In the genomic region with DNA sequence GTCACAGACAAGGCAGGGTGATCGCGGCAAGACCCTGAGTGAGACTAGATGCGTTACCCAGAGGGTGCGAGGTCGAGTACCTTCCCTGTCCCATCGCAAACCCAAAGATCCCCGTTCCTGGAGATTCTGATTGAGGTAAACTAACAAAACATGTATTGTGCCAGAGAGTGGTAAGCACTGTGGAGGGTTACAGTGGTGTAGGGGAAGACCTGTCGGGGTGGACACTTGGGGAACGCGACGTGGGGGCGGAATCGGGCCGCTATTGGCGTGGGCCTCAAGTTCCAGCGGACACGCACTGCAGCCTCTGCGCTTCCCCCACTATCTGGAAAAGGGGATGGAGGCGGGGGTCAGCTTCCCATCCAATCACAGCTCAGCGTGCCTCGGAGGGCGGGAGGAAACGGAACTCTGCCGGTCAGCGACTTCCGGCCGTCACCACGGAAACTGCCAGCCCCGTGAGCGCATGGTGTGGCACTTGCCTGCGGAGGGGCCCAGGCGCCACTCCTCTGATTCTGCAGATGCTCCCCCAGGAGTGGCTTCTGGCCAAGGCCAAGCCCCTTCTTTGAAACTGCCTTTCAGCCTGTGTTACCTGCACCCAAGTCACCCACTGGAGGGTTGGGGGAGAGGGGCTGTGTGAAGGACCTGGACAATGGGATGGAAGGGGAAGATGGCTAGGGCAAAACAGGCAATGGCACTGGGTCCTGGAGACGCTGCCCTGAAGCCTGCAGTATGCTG, we compare ENCODE assay signal across 8 cellular contexts. TPM values are rescaled to one million over a fixed set of nuclear protein-coding genes. Genes with fewer than 3 reads are reported as not detected.
A peak's percentile ranks its signal among the peaks of the same experiment; 100 is the strongest.
DNase-seq lines count a peak whose midpoint lies in the region; ATAC-seq, FAIRE-seq and TF ChIP-seq lines count a peak whose summit lies in the region.

No MANE protein-coding gene starts in this region.

- peaks cover 33% of the 10 kb centered on the region for H3K36me3 Mint-ChIP-seq in CD8-positive, alpha-beta T cell

- peaks cover 53% of the 10 kb centered on the region for H3K4me1 ChIP-seq in CD8-positive, alpha-beta T cell (ENCODE audit: insufficient read depth, low read length)
- H3K4me1 ChIP-seq in HEK293 (ENCODE audit: control insufficient read depth, insufficient read depth, low read length) (peaks cover 14% of the 10 kb centered on the region), kidney (ENCODE audit: control insufficient read depth in 1 of 2, insufficient read depth in 1 of 2, low read depth in 1 of 2, low read length in 2 of 2) (peaks cover 17 to 50% of the 10 kb centered on the region in 2 donors)

- TF ChIP-seq CTCF in CD8-positive, alpha-beta T cell (IDR thresholded peaks at IDR 0.05) = no peak
- TF ChIP-seq CTCF in HEK293 (tag by site-specific recombination; IDR thresholded peaks at IDR 0.05) = no peak
- no peak for TF ChIP-seq CTCF in kidney (IDR thresholded peaks at IDR 0.05; ENCODE audit: borderline replicate concordance, extremely low read depth, insufficient read depth)

- H3K4me3 ChIP-seq in CD8-positive, alpha-beta T cell (ENCODE audit: low read depth, low read length) = peak overlapping the region; percentile 96
- peak overlapping the region; percentile 89 for H3K4me3 ChIP-seq in HEK293 (ENCODE audit: low read depth, low read length)
- H3K4me3 ChIP-seq in kidney (ENCODE audit: low read length in 2 of 2) = peak overlapping the region; percentile 81 to 100

- peak overlapping the region; percentile 98 for H3K27ac Mint-ChIP-seq in CD8-positive, alpha-beta T cell

- H3K9me3 ChIP-seq in CD8-positive, alpha-beta T cell (ENCODE audit: low read length) = no peaks in the 10 kb centered on the region
- no peaks in the 10 kb centered on the region for H3K9me3 ChIP-seq in HEK293 (ENCODE audit: control insufficient read depth, insufficient read depth, low read depth, low read length)
- H3K9me3 ChIP-seq in kidney (ENCODE audit: control insufficient read depth in 1 of 2, low read length in 2 of 2) = no peaks in the 10 kb centered on the region

- intact Hi-C loops in CD8-positive, alpha-beta T cell (cut with DNase I, micrococcal nuclease) = loop anchor here (1.0 kb wide), 3 partner anchors 13 to 40 kb away; partner anchors contain the start of genes ZBTB45 (in 2 of the 2) and TRIM28 (in 1 of the 2)
- intact Hi-C loops in kidney (cut with DNase I) = no loop called here

- peak overlapping the region; percentile 67 to 100 for H3K9ac ChIP-seq in kidney (ENCODE audit: low read length in 2 of 2)

- peaks cover 72% of the 10 kb centered on the region for H3K4me1 Mint-ChIP-seq in CD8-positive, alpha-beta T cell (ENCODE audit: low read depth)

- DNase-seq in CD8-positive, alpha-beta T cell = peak in 6 of 7 experiments; percentile 38 to 75 (median 50)
- DNase-seq in cerebellar cortex (ENCODE audit: low spot score) = peak; percentile 94
- DNase-seq in kidney = peak; percentile 97
- DNase-seq in stimulated activated CD4-positive, alpha-beta T cell treated with anti-CD3 and anti-CD28 coated beads, Interleukin-15, amount 100 ng/mL, for 24 hours = peak; percentile 92
- no peak for DNase-seq in COLO668 (lab: John Stamatoyannopoulos, UW; ENCODE audit: unreplicated experiment)

- no peaks in the 10 kb centered on the region for H3K9me3 Mint-ChIP-seq in CD8-positive, alpha-beta T cell

- POLR2A ChIA-PET in CD8-positive, alpha-beta T cell (lab: Charles Lee) = interaction anchor here (1.1 to 3.4 kb wide), 6 partner anchors 10 to 40 kb away, joined by 3 to 34 read pairs (median 6); partner anchors contain the start of genes MZF1, TRIM28 and ZBTB45
- POLR2A ChIA-PET in HEK293 (lab: Yijun Ruan, JAX) = interaction anchor here (0.6 to 4.0 kb wide), 12 partner anchors 8 to 151 kb away, joined by 3 to 62 read pairs (median 4); partner anchors contain the start of genes MZF1, TRIM28, ZBTB45 and ZNF324B

- H3K27me3 ChIP-seq in CD8-positive, alpha-beta T cell (ENCODE audit: insufficient read depth, low read length) = no peaks in the 10 kb centered on the region

- CTCF ChIA-PET in CD8-positive, alpha-beta T cell (lab: Charles Lee) = interaction anchor here (1.4 to 1.9 kb wide), 3 partner anchors 15 to 39 kb away, joined by 3 to 7 read pairs (median 5); partner anchors contain the start of gene TRIM28
- CTCF ChIA-PET in HEK293 (lab: Yijun Ruan, JAX) = no interaction called here

- peak overlapping the region; percentile 97 for H3K4me3 Mint-ChIP-seq in CD8-positive, alpha-beta T cell

- H3K36me3 ChIP-seq in CD8-positive, alpha-beta T cell (ENCODE audit: insufficient read depth, low read length) = peaks cover 6% of the 10 kb centered on the region
- peaks cover 9 to 48% of the 10 kb centered on the region in 2 experiments for H3K36me3 ChIP-seq in HEK293 (ENCODE audit: control insufficient read depth in 2 of 2, insufficient read depth in 1 of 2, low read length in 2 of 2)
- H3K36me3 ChIP-seq in kidney (ENCODE audit: control insufficient read depth in 1 of 2, insufficient read depth in 2 of 2, low read length in 2 of 2) = peaks cover 9 to 11% of the 10 kb centered on the region in 2 donors

- H3K27ac ChIP-seq in CD8-positive, alpha-beta T cell (ENCODE audit: low read depth, low read length) = peak overlapping the region; percentile 91
- H3K27ac ChIP-seq in HEK293 (ENCODE audit: extremely low read depth, low read depth, low read length) = peak overlapping the region; percentile 99
- peak overlapping the region; percentile 98 to 100 for H3K27ac ChIP-seq in kidney (ENCODE audit: low read depth in 2 of 2, low read length in 2 of 2)

- no peaks in the 10 kb centered on the region for H3K27me3 Mint-ChIP-seq in CD8-positive, alpha-beta T cell (ENCODE audit: low read depth)

- ATAC-seq in CD8-positive, alpha-beta T cell = no peak
- peak; percentile 71 for ATAC-seq in SK-N-SH treated with all-trans-retinoic acid at 6 μM for 48 hours
- no peak for ATAC-seq in HG03280 (IDR thresholded peaks at IDR 0.05; ENCODE audit: unreplicated experiment)

- no peak for FAIRE-seq in kidney (lab: Jason Lieb, UNC)

TF ChIP-seq in HEK293, 187 proteins besides CTCF, POLR2A, EP300 and RAD21 (continues in another document):
- TF ChIP-seq ZNF354C (tag by site-specific recombination; IDR thresholded peaks at IDR 0.05; ENCODE audit: borderline replicate concordance, low read depth) (no peak), KLF17 (tag by site-specific recombination; IDR thresholded peaks at IDR 0.05) (no peak)

TF ChIP-seq in SK-N-SH treated with all-trans-retinoic acid at 6 μM for 48 hours, 23 proteins besides CTCF, POLR2A, EP300 and RAD21 (continues in another document):
- TF ChIP-seq ZFP3 (CRISPR knock-in tag; IDR thresholded peaks at IDR 0.05) = no peak
- TF ChIP-seq GLIS3 (CRISPR knock-in tag; IDR thresholded peaks at IDR 0.05) = peak; percentile 6; the same call in 1 of the 2 replicates
- no peak for TF ChIP-seq TCF4 (CRISPR knock-in tag; IDR thresholded peaks at IDR 0.05; ENCODE audit: borderline replicate concordance)
- TF ChIP-seq, protein P1, sequence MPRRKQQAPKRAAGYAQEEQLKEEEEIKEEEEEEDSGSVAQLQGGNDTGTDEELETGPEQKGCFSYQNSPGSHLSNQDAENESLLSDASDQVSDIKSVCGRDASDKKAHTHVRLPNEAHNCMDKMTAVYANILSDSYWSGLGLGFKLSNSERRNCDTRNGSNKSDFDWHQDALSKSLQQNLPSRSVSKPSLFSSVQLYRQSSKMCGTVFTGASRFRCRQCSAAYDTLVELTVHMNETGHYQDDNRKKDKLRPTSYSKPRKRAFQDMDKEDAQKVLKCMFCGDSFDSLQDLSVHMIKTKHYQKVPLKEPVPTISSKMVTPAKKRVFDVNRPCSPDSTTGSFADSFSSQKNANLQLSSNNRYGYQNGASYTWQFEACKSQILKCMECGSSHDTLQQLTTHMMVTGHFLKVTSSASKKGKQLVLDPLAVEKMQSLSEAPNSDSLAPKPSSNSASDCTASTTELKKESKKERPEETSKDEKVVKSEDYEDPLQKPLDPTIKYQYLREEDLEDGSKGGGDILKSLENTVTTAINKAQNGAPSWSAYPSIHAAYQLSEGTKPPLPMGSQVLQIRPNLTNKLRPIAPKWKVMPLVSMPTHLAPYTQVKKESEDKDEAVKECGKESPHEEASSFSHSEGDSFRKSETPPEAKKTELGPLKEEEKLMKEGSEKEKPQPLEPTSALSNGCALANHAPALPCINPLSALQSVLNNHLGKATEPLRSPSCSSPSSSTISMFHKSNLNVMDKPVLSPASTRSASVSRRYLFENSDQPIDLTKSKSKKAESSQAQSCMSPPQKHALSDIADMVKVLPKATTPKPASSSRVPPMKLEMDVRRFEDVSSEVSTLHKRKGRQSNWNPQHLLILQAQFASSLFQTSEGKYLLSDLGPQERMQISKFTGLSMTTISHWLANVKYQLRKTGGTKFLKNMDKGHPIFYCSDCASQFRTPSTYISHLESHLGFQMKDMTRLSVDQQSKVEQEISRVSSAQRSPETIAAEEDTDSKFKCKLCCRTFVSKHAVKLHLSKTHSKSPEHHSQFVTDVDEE (CRISPR knock-in tag; IDR thresholded peaks at IDR 0.05) = 0 out of 2 replicates have a peak, but pooled peaks have one; percentile 23
- TF ChIP-seq POU6F1 (CRISPR knock-in tag; IDR thresholded peaks at IDR 0.05; ENCODE audit: borderline replicate concordance, low read depth) = no peak
- TF ChIP-seq ZC3H10 (CRISPR knock-in tag; IDR thresholded peaks at IDR 0.05) = 0 out of 2 replicates have a peak, but pooled peaks have one; percentile 5

RNA-seq across cellular contexts. Expression of gene UBE2M, which starts 1.0 kb away (rescaled TPM):
- 10 to 100 TPM; 26.9 to 29.5 TPM for total RNA-seq in CD8-positive, alpha-beta T cell
- total RNA-seq in kidney = 60.4 TPM
- polyA plus RNA-seq in kidney (ENCODE audit: insufficient read depth, low read depth, low replicate concordance) = 98.0 TPM

RNA-seq across cellular contexts. Expression of gene CHMP2A, which starts 4.5 kb away (rescaled TPM):
- total RNA-seq in CD8-positive, alpha-beta T cell = 10 to 100 TPM; 41.5 to 51.7 TPM
- 142 TPM for total RNA-seq in kidney
- polyA plus RNA-seq in kidney (ENCODE audit: insufficient read depth, low read depth, low replicate concordance) = 294 TPM

RNA-seq across cellular contexts. Expression of gene MZF1, which starts 13.7 kb away (rescaled TPM):
- total RNA-seq in CD8-positive, alpha-beta T cell = 10 to 100 TPM; 14.1 to 15.0 TPM
- total RNA-seq in kidney = 38.6 TPM
- 12.9 TPM for polyA plus RNA-seq in kidney (ENCODE audit: insufficient read depth, low read depth, low replicate concordance)

RNA-seq across cellular contexts. Expression of gene TRIM28, which starts 15.6 kb away (rescaled TPM):
- 100 to 1,000 TPM; 525 to 549 TPM for total RNA-seq in CD8-positive, alpha-beta T cell
- total RNA-seq in kidney = 229 TPM
- polyA plus RNA-seq in kidney (ENCODE audit: insufficient read depth, low read depth, low replicate concordance) = 191 TPM

RNA-seq across cellular contexts. Expression of gene ZBTB45, which starts 39.8 kb away (rescaled TPM):
- total RNA-seq in CD8-positive, alpha-beta T cell = 1 to 10 TPM; 4.8 to 5.6 TPM
- 16.9 TPM for total RNA-seq in kidney
- 7.7 TPM for polyA plus RNA-seq in kidney (ENCODE audit: insufficient read depth, low read depth, low replicate concordance)
